ENCODE assay signal across 1 cellular context in the genomic region with DNA sequence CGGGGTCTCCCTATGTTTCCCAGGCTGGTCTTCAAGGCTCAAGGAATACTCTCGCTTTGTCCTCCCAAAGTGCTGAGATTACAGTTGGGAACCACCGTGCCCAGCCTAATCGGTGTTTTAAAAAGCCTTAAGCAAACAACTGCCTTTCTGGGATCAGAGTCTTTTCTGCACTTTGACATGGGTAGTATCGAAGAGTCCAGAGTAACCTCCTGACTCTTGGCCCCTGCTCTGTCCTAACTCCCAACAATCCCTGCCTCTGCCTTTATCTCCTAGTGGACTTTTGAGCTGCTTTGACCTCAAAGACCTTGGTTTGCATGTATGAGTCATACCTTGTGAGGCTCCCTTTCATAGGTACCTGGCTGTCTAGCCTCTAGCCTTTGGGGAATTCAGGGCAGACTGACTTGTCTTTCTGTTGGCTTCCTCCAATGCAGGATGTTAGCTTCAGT.
A peak's percentile ranks its signal among the peaks of the same experiment; 100 is the strongest.
TF ChIP-seq lines count a peak whose summit lies in the region.

No MANE protein-coding gene starts in this region.

TF ChIP-seq in HepG2, 621 proteins besides CTCF, POLR2A, EP300 and RAD21 (continued from another document and continues in another):
- no peak for TF ChIP-seq ZBTB40 (IDR thresholded peaks at IDR 0.05)
- TF ChIP-seq ZBTB40 (CRISPR knock-in tag; IDR thresholded peaks at IDR 0.05), result no peak
- no peak for TF ChIP-seq ZNF274 (CRISPR knock-in tag; IDR thresholded peaks at IDR 0.05)
- TF ChIP-seq STAT5B (CRISPR knock-in tag; IDR thresholded peaks at IDR 0.05), result no peak
- TF ChIP-seq, protein P1, sequence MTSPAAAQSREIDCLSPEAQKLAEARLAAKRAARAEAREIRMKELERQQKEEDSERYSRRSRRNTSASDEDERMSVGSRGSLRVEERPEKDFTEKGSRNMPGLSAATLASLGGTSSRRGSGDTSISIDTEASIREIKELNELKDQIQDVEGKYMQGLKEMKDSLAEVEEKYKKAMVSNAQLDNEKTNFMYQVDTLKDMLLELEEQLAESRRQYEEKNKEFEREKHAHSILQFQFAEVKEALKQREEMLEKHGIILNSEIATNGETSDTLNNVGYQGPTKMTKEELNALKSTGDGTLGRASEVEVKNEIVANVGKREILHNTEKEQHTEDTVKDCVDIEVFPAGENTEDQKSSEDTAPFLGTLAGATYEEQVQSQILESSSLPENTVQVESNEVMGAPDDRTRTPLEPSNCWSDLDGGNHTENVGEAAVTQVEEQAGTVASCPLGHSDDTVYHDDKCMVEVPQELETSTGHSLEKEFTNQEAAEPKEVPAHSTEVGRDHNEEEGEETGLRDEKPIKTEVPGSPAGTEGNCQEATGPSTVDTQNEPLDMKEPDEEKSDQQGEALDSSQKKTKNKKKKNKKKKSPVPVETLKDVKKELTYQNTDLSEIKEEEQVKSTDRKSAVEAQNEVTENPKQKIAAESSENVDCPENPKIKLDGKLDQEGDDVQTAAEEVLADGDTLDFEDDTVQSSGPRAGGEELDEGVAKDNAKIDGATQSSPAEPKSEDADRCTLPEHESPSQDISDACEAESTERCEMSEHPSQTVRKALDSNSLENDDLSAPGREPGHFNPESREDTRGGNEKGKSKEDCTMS (CRISPR knock-in tag; conservative IDR thresholded peaks at IDR 0.05), result no peak
- TF ChIP-seq ZNF30 (CRISPR knock-in tag; IDR thresholded peaks at IDR 0.05), result no peak
- TF ChIP-seq HNRNPK (IDR thresholded peaks at IDR 0.05; ENCODE audit: low read depth, low read length, poor library complexity, severe bottlenecking), result no peak
- TF ChIP-seq NFRKB (IDR thresholded peaks at IDR 0.05), result no peak
- TF ChIP-seq ZNF670 (CRISPR knock-in tag; IDR thresholded peaks at IDR 0.05; ENCODE audit: borderline replicate concordance), result peak; percentile 68; the same call in 1 of the 2 replicates
- no peak for TF ChIP-seq ZNF251 (CRISPR knock-in tag; IDR thresholded peaks at IDR 0.05)
- TF ChIP-seq ZMYM2 (CRISPR knock-in tag; IDR thresholded peaks at IDR 0.05), result peak; percentile 98
- TF ChIP-seq ZNF563 (CRISPR knock-in tag; IDR thresholded peaks at IDR 0.05), result no peak
- peak; percentile 45; the same call in 1 of the 2 replicates for TF ChIP-seq TBX3 (IDR thresholded peaks at IDR 0.05; ENCODE audit: borderline replicate concordance)
- TF ChIP-seq NFYB (CRISPR knock-in tag; IDR thresholded peaks at IDR 0.05), result no peak
- TF ChIP-seq ZUFSP (CRISPR knock-in tag; IDR thresholded peaks at IDR 0.05; ENCODE audit: borderline replicate concordance), result no peak
- TF ChIP-seq DMTF1 (CRISPR knock-in tag; IDR thresholded peaks at IDR 0.05), result no peak
- no peak for TF ChIP-seq ZNF577 (CRISPR knock-in tag; IDR thresholded peaks at IDR 0.05; ENCODE audit: borderline replicate concordance, low read depth)
- no peak for TF ChIP-seq ZNF549 (CRISPR knock-in tag; IDR thresholded peaks at IDR 0.05)
- TF ChIP-seq, protein P2, sequence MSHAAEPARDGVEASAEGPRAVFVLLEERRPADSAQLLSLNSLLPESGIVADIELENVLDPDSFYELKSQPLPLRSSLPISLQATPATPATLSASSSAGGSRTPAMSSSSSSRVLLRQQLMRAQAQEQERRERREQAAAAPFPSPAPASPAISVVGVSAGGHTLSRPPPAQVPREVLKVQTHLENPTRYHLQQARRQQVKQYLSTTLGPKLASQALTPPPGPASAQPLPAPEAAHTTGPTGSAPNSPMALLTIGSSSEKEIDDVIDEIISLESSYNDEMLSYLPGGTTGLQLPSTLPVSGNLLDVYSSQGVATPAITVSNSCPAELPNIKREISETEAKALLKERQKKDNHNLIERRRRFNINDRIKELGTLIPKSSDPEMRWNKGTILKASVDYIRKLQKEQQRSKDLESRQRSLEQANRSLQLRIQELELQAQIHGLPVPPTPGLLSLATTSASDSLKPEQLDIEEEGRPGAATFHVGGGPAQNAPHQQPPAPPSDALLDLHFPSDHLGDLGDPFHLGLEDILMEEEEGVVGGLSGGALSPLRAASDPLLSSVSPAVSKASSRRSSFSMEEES (CRISPR knock-in tag; IDR thresholded peaks at IDR 0.05), result peak; percentile 73; the same call in 1 of the 2 replicates
- peak; percentile 96 for TF ChIP-seq NFKBIZ (CRISPR knock-in tag; IDR thresholded peaks at IDR 0.05)
- peak; percentile 46; the same call in 1 of the 2 replicates for TF ChIP-seq TSC22D2 (CRISPR knock-in tag; IDR thresholded peaks at IDR 0.05; ENCODE audit: borderline replicate concordance)
- no peak for TF ChIP-seq CBX2 (IDR thresholded peaks at IDR 0.05; ENCODE audit: low read depth, low read length)
- TF ChIP-seq CBX2 (CRISPR knock-in tag; IDR thresholded peaks at IDR 0.05; ENCODE audit: low read depth), result no peak
- no peak for TF ChIP-seq ZNF720 (CRISPR knock-in tag; IDR thresholded peaks at IDR 0.05)
- no peak for TF ChIP-seq CREB3 (CRISPR knock-in tag; IDR thresholded peaks at IDR 0.05)
- no peak for TF ChIP-seq ZFP62 (CRISPR knock-in tag; IDR thresholded peaks at IDR 0.05)
- TF ChIP-seq RFX3 (CRISPR knock-in tag; IDR thresholded peaks at IDR 0.05), result no peak
- no peak for TF ChIP-seq ZNF83 (CRISPR knock-in tag; IDR thresholded peaks at IDR 0.05; ENCODE audit: borderline replicate concordance)
- peak; percentile 76 for TF ChIP-seq ASH2L (IDR thresholded peaks at IDR 0.05; ENCODE audit: insufficient read length, low read depth, low read length)
- no peak for TF ChIP-seq SMYD3 (CRISPR knock-in tag; IDR thresholded peaks at IDR 0.05)
- TF ChIP-seq ZZZ3 (CRISPR knock-in tag; IDR thresholded peaks at IDR 0.05; ENCODE audit: borderline replicate concordance), result no peak
- TF ChIP-seq TFDP1 (CRISPR knock-in tag; IDR thresholded peaks at IDR 0.05; ENCODE audit: borderline replicate concordance), result 0 out of 2 replicates have a peak, but pooled peaks have one; percentile 15
- TF ChIP-seq POLR2AphosphoS5 (IDR thresholded peaks at IDR 0.05; ENCODE audit: low read depth, low read length), result peak; percentile 48; the same call in 1 of the 2 replicates
- TF ChIP-seq NR0B2 (CRISPR knock-in tag; IDR thresholded peaks at IDR 0.05), result no peak
- no peak for TF ChIP-seq MXD4 (CRISPR knock-in tag; IDR thresholded peaks at IDR 0.05)
